24 cellular contexts compared by ENCODE assay signal in the genomic region with DNA sequence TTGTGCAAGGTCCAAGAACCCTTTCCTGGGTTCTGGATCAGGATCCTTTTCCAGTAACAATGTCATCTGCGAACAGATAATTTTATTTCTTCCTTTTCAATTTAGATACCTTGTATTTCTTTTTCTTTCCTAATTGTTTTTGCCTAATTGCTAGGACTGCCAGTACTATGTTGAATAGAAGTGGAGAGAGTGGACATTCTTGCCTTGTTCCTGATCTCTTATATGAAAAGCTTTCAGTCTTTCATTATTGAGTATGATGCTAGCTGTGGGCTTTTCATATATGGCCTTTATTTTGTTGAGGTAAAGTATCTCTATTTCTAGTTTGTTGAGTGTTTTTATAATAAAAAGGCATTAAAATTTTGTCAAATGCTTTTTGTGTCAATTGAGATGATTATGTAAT. TPM values are rescaled to one million over a fixed set of nuclear protein-coding genes. Genes with fewer than 3 reads are reported as not detected.
"Had no signal": no experiment of that assay in that cellular context is flagged by ENCODE, and none has a peak within 500 bp of the region (broad histone marks: within the 10 kb centered on the region; RNA-seq: fewer than 3 reads in every experiment).

No MANE protein-coding gene starts in this region.

- H3K27ac Mint-ChIP-seq: memory B cell; mesothelial cell of epicardium; natural killer cell treated with Interleukin-12 subunit alpha and Interleukin-12 subunit beta and Interleukin-15 and Interleukin-18, amount 100 ng/mL, for 72 hours; neural progenitor cell; stimulated activated memory B cell treated with anti-CD40 and anti-IgM and Interleukin-4, amounts not matched to agents 10 μg/mL and 1 μg/mL and 100 μg/mL, for 72 hours; stimulated activated naive CD8-positive, alpha-beta T cell treated with anti-CD3 and anti-CD28 coated beads, Interleukin-15, Interleukin-2, amounts not matched to agents 100 ng/mL and 50 ng/mL, for 24 hours had no signal

- H3K4me1 Mint-ChIP-seq: memory B cell; neural progenitor cell; stimulated activated memory B cell treated with anti-CD40 and anti-IgM and Interleukin-4, amounts not matched to agents 10 μg/mL and 1 μg/mL and 100 μg/mL, for 72 hours had no signal

- H2AFZ ChIP-seq: neural progenitor cell, parathyroid adenoma had no signal

- H3K9ac ChIP-seq: neural progenitor cell, parathyroid adenoma had no signal

- H3K36me3 ChIP-seq: gastrocnemius medialis, left ventricle myocardium inferior, lower lobe of right lung, neural progenitor cell, right lobe of liver, tibial artery, upper lobe of left lung, uterus had no signal

- FAIRE-seq: kidney had no signal

- H3K4me2 ChIP-seq: neural progenitor cell had no signal

- H3K4me3 ChIP-seq: coronary artery, gastrocnemius medialis, left ventricle myocardium inferior, lower lobe of right lung, neural progenitor cell, psoas muscle, right lobe of liver, tibial artery, upper lobe of left lung, uterus had no signal

- H3K4me3 Mint-ChIP-seq: memory B cell; mesothelial cell of epicardium; natural killer cell treated with Interleukin-12 subunit alpha and Interleukin-12 subunit beta and Interleukin-15 and Interleukin-18, amount 100 ng/mL, for 72 hours; neural progenitor cell; stimulated activated memory B cell treated with anti-CD40 and anti-IgM and Interleukin-4, amounts not matched to agents 10 μg/mL and 1 μg/mL and 100 μg/mL, for 72 hours; stimulated activated naive CD8-positive, alpha-beta T cell treated with anti-CD3 and anti-CD28 coated beads, Interleukin-15, Interleukin-2, amounts not matched to agents 100 ng/mL and 50 ng/mL, for 24 hours had no signal

- H3K79me2 ChIP-seq: parathyroid adenoma had no signal

- DNase-seq: effector CD4-positive, alpha-beta T cell; gastrocnemius medialis; kidney; left cardiac atrium; left ventricle myocardium inferior; lower lobe of right lung; nucleus accumbens; psoas muscle; retina; right lobe of liver; stimulated activated CD4-positive, alpha-beta T cell treated with anti-CD3 and anti-CD28 coated beads, Interleukin-4, amount 100 ng/mL, for 24 hours; tibial artery; upper lobe of left lung; uterus had no signal

- H3K27me3 ChIP-seq: gastrocnemius medialis, neural progenitor cell, right lobe of liver, tibial artery, upper lobe of left lung, uterus had no signal

- H3K36me3 Mint-ChIP-seq: memory B cell; natural killer cell treated with Interleukin-12 subunit alpha and Interleukin-12 subunit beta and Interleukin-15 and Interleukin-18, amount 100 ng/mL, for 72 hours; neural progenitor cell; stimulated activated memory B cell treated with anti-CD40 and anti-IgM and Interleukin-4, amounts not matched to agents 10 μg/mL and 1 μg/mL and 100 μg/mL, for 72 hours had no signal

- H3K9me3 ChIP-seq: lower lobe of right lung, right lobe of liver, uterus had no signal

- ATAC-seq: gastrocnemius medialis; left cardiac atrium; lower lobe of right lung; natural killer cell treated with Interleukin-12 subunit alpha and Interleukin-12 subunit beta and Interleukin-15 and Interleukin-18, amount 100 ng/mL, for 72 hours; psoas muscle; right lobe of liver; stimulated activated memory B cell treated with anti-CD40 and anti-IgM and Interleukin-4, amounts not matched to agents 10 μg/mL and 1 μg/mL and 100 μg/mL, for 72 hours had no signal

- H3K4me1 ChIP-seq: gastrocnemius medialis, left ventricle myocardium inferior, lower lobe of right lung, neural progenitor cell, parathyroid adenoma, psoas muscle, right lobe of liver, tibial artery, upper lobe of left lung, uterus had no signal

- H3K9me3 Mint-ChIP-seq: natural killer cell treated with Interleukin-12 subunit alpha and Interleukin-12 subunit beta and Interleukin-15 and Interleukin-18, amount 100 ng/mL, for 72 hours; stimulated activated naive CD8-positive, alpha-beta T cell treated with anti-CD3 and anti-CD28 coated beads, Interleukin-15, Interleukin-2, amounts not matched to agents 100 ng/mL and 50 ng/mL, for 24 hours had no signal

- H3K27ac ChIP-seq: coronary artery, gastrocnemius medialis, left ventricle myocardium inferior, lower lobe of right lung, neural progenitor cell, parathyroid adenoma, psoas muscle, right lobe of liver, tibial artery, upper lobe of left lung, uterus had no signal

RNA-seq across cellular contexts. Expression of a gene that starts 42.2 kb away (rescaled TPM):
- total RNA-seq: dermis microvascular lymphatic vessel endothelial cell; myocyte; natural killer cell treated with Interleukin-12 subunit alpha and Interleukin-12 subunit beta and Interleukin-15 and Interleukin-18, amount 100 ng/mL, for 72 hours had no signal
